ENCODE assay signal across 14 cellular contexts in genomic region chr3:43012189-43012588, GRCh38. TPM values are rescaled to one million over a fixed set of nuclear protein-coding genes. Genes with fewer than 3 reads are reported as not detected.
DNase-seq lines count a peak whose midpoint lies in the region; ATAC-seq and TF ChIP-seq lines count a peak whose summit lies in the region.
"Had no signal": no experiment of that assay in that cellular context is flagged by ENCODE, and none has a peak within 500 bp of the region (broad histone marks: within the 10 kb centered on the region; RNA-seq: fewer than 3 reads in every experiment).

No MANE protein-coding gene starts in this region.

- H3K27me3 Mint-ChIP-seq in CD8-positive, alpha-beta memory T cell = peaks cover 2 to 3% of the 10 kb centered on the region in 2 donors
- no peaks in the 10 kb centered on the region for H3K27me3 Mint-ChIP-seq in naive thymus-derived CD4-positive, alpha-beta T cell
- H3K27me3 Mint-ChIP-seq: CD4-positive, alpha-beta memory T cell had no signal

- no peak for TF ChIP-seq POLR2A in breast epithelium (IDR thresholded peaks at IDR 0.05)

- peak overlapping the region in 1 of 10 experiments; percentile 21; a peak in 1 of 20 replicates for H3K4me3 ChIP-seq in BLaER1 treated with 17β-estradiol and CSF1 and Interleukin-3, amounts not matched to agents 10 nM and 100 nM
- no peak overlapping the region for H3K4me3 ChIP-seq in CD8-positive, alpha-beta memory T cell (ENCODE audit: low read length)
- H3K4me3 ChIP-seq in OCI-LY3 (ENCODE audit: low read length) (no peak overlapping the region), colonic mucosa (no peak overlapping the region), breast epithelium (no peak overlapping the region)
- H3K4me3 ChIP-seq in naive thymus-derived CD4-positive, alpha-beta T cell (ENCODE audit: low read length) = no peak overlapping the region
- H3K4me3 ChIP-seq: GM23248 had no signal

- no peak overlapping the region for H3K4me3 Mint-ChIP-seq in CD8-positive, alpha-beta memory T cell
- H3K4me3 Mint-ChIP-seq in naive thymus-derived CD4-positive, alpha-beta T cell = no peak overlapping the region
- H3K4me3 Mint-ChIP-seq: CD4-positive, alpha-beta memory T cell had no signal

- no peak for ATAC-seq in naive thymus-derived CD4-positive, alpha-beta T cell

- no peaks in the 10 kb centered on the region for H3K27me3 ChIP-seq in BLaER1 treated with 17β-estradiol and CSF1 and Interleukin-3, amounts not matched to agents 10 nM and 100 nM
- no peaks in the 10 kb centered on the region for H3K27me3 ChIP-seq in CD8-positive, alpha-beta memory T cell (ENCODE audit: insufficient read depth, low read length, poor library complexity, severe bottlenecking)
- H3K27me3 ChIP-seq in OCI-LY3 (ENCODE audit: low read depth, low read length) (peaks cover 14% of the 10 kb centered on the region), colonic mucosa (no peaks in the 10 kb centered on the region), breast epithelium (no peaks in the 10 kb centered on the region)
- no peaks in the 10 kb centered on the region for H3K27me3 ChIP-seq in naive thymus-derived CD4-positive, alpha-beta T cell (ENCODE audit: control insufficient read depth in 2 of 2, insufficient read depth in 2 of 2, low read length in 2 of 2)

- CTCF ChIA-PET in CD8-positive, alpha-beta memory T cell (lab: Charles Lee) = no interaction called here
- CTCF ChIA-PET in naive thymus-derived CD4-positive, alpha-beta T cell (lab: Charles Lee) = no interaction called here

- no peaks in the 10 kb centered on the region for H3K79me2 ChIP-seq in OCI-LY3 (ENCODE audit: low read length)

- H3K36me3 ChIP-seq in BLaER1 treated with 17β-estradiol and CSF1 and Interleukin-3, amounts not matched to agents 10 nM and 100 nM = no peaks in the 10 kb centered on the region
- no peaks in the 10 kb centered on the region for H3K36me3 ChIP-seq in CD8-positive, alpha-beta memory T cell (ENCODE audit: insufficient read depth, low read length)
- peaks cover 12% of the 10 kb centered on the region for H3K36me3 ChIP-seq in OCI-LY3 (replicated peaks; ENCODE audit: low read depth, low read length)
- no peaks in the 10 kb centered on the region for H3K36me3 ChIP-seq in naive thymus-derived CD4-positive, alpha-beta T cell (ENCODE audit: control insufficient read depth in 2 of 3, insufficient read depth in 3 of 3, low read length in 3 of 3)
- H3K36me3 ChIP-seq in colonic mucosa = no peaks in the 10 kb centered on the region
- no peaks in the 10 kb centered on the region for H3K36me3 ChIP-seq in breast epithelium

- intact Hi-C loops in naive thymus-derived CD4-positive, alpha-beta T cell (cut with micrococcal nuclease) = no loop called here
- intact Hi-C loops in colonic mucosa (cut with DNase I) (no loop called here), breast epithelium (cut with DNase I; ENCODE audit: low total_unique reads) (no loop called here)

- POLR2A ChIA-PET in CD8-positive, alpha-beta memory T cell (lab: Charles Lee) = no interaction called here
- POLR2A ChIA-PET in naive thymus-derived CD4-positive, alpha-beta T cell (lab: Charles Lee) = interaction anchor here (1.0 kb wide), 1 partner anchor 12 kb away, joined by 4 read pairs; no protein-coding TSS in a partner anchor

- no peak overlapping the region for H3K4me2 ChIP-seq in BLaER1 treated with 17β-estradiol and CSF1 and Interleukin-3, amounts not matched to agents 10 nM and 100 nM
- no peak overlapping the region for H3K4me2 ChIP-seq in OCI-LY3 (ENCODE audit: low read length)

- peak in 2 of 5 donors; percentile 17 to 53 for DNase-seq in CD8-positive, alpha-beta memory T cell
- peak in 2 of 9 donors; percentile 19 to 20 for DNase-seq in naive thymus-derived CD4-positive, alpha-beta T cell
- DNase-seq in colonic mucosa (no peak), breast epithelium (ENCODE audit: low spot score in 2 of 2) (no peak), NOMO-1 treated with dmso at 0.1 percent for 144 hours (lab: John Stamatoyannopoulos, UW; ENCODE audit: unreplicated experiment) (no peak)
- DNase-seq: ACHN, C1 segment of cervical spinal cord, DMS53, GM23248, IMR-90 had no signal

- H3K27ac Mint-ChIP-seq in CD8-positive, alpha-beta memory T cell = no peak overlapping the region
- H3K27ac Mint-ChIP-seq in naive thymus-derived CD4-positive, alpha-beta T cell = no peak overlapping the region
- H3K27ac Mint-ChIP-seq: CD4-positive, alpha-beta memory T cell had no signal

- TF ChIP-seq CTCF in OCI-LY3 (IDR thresholded peaks at IDR 0.05; ENCODE audit: low read depth, low read length) (no peak), colonic mucosa (IDR thresholded peaks at IDR 0.05) (no peak), breast epithelium (IDR thresholded peaks at IDR 0.05) (no peak)

- peaks cover 0 to 40% (median 21%) of the 10 kb centered on the region in 10 experiments; a peak in 14 of 20 replicates for H3K4me1 ChIP-seq in BLaER1 treated with 17β-estradiol and CSF1 and Interleukin-3, amounts not matched to agents 10 nM and 100 nM
- peaks cover 30% of the 10 kb centered on the region for H3K4me1 ChIP-seq in CD8-positive, alpha-beta memory T cell (ENCODE audit: insufficient read depth, low read length)
- H3K4me1 ChIP-seq in OCI-LY3 (ENCODE audit: low read length) (no peaks in the 10 kb centered on the region), colonic mucosa (no peaks in the 10 kb centered on the region), breast epithelium (no peaks in the 10 kb centered on the region)
- peaks cover 5 to 34% of the 10 kb centered on the region in 2 donors for H3K4me1 ChIP-seq in naive thymus-derived CD4-positive, alpha-beta T cell (ENCODE audit: control insufficient read depth in 2 of 2, insufficient read depth in 2 of 2, low read length in 2 of 2)

- no peak overlapping the region for H3K9ac ChIP-seq in BLaER1 treated with 17β-estradiol and CSF1 and Interleukin-3, amounts not matched to agents 10 nM and 100 nM
- H3K9ac ChIP-seq in OCI-LY3 (ENCODE audit: low read length) = no peak overlapping the region
- no peak overlapping the region for H3K9ac ChIP-seq in colonic mucosa (ENCODE audit: low read depth in 2 of 2, low read length in 2 of 2)
- H3K9ac ChIP-seq: GM23248 had no signal

- no peaks in the 10 kb centered on the region for H3K4me1 Mint-ChIP-seq in CD8-positive, alpha-beta memory T cell
- H3K4me1 Mint-ChIP-seq in naive thymus-derived CD4-positive, alpha-beta T cell = peaks cover 0 to 30% (median 11%) of the 10 kb centered on the region in 7 donors

- H3K9me3 Mint-ChIP-seq in CD8-positive, alpha-beta memory T cell = peaks cover 0 to 6% (median 3%) of the 10 kb centered on the region in 5 donors
- H3K9me3 Mint-ChIP-seq in naive thymus-derived CD4-positive, alpha-beta T cell = peaks cover 0 to 4% (median 0%) of the 10 kb centered on the region in 11 donors
- H3K9me3 Mint-ChIP-seq: CD4-positive, alpha-beta memory T cell had no signal

- no peaks in the 10 kb centered on the region for H3K36me3 Mint-ChIP-seq in CD8-positive, alpha-beta memory T cell
- H3K36me3 Mint-ChIP-seq in naive thymus-derived CD4-positive, alpha-beta T cell = peaks cover 0 to 3% (median 0%) of the 10 kb centered on the region in 5 donors
- H3K36me3 Mint-ChIP-seq: CD4-positive, alpha-beta memory T cell had no signal

- H3K9me3 ChIP-seq in BLaER1 treated with 17β-estradiol and CSF1 and Interleukin-3, amounts not matched to agents 10 nM and 100 nM (replicated peaks in 1 of 11) = peaks cover 59 to 68% (median 60%) of the 10 kb centered on the region in 11 experiments
- peaks cover 57% of the 10 kb centered on the region for H3K9me3 ChIP-seq in CD8-positive, alpha-beta memory T cell (ENCODE audit: low read length)
- H3K9me3 ChIP-seq in OCI-LY3 (ENCODE audit: insufficient read depth, low read length) = peaks cover 25% of the 10 kb centered on the region; the same call in 1 of the 2 replicates
- H3K9me3 ChIP-seq in naive thymus-derived CD4-positive, alpha-beta T cell (ENCODE audit: control insufficient read depth in 2 of 3, low read length in 3 of 3) = peaks cover 38 to 59% (median 54%) of the 10 kb centered on the region in 3 experiments
- no peaks in the 10 kb centered on the region for H3K9me3 ChIP-seq in colonic mucosa
- H3K9me3 ChIP-seq in breast epithelium = no peaks in the 10 kb centered on the region

- H3K27ac ChIP-seq in BLaER1 treated with 17β-estradiol and CSF1 and Interleukin-3, amounts not matched to agents 10 nM and 100 nM = peak overlapping the region in 7 of 11 experiments; percentile 13 to 87 (median 41); a peak in 7 of 22 replicates
- peak overlapping the region; percentile 19 for H3K27ac ChIP-seq in CD8-positive, alpha-beta memory T cell (ENCODE audit: low read depth, low read length)
- H3K27ac ChIP-seq in OCI-LY3 (ENCODE audit: low read length) = no peak overlapping the region
- peak overlapping the region; percentile 23 for H3K27ac ChIP-seq in naive thymus-derived CD4-positive, alpha-beta T cell (ENCODE audit: low read depth, low read length)
- no peak overlapping the region for H3K27ac ChIP-seq in colonic mucosa
- no peak overlapping the region for H3K27ac ChIP-seq in breast epithelium
- H3K27ac ChIP-seq: GM23248 had no signal

- H4K20me1 ChIP-seq in BLaER1 treated with 17β-estradiol and CSF1 and Interleukin-3, amounts not matched to agents 10 nM and 100 nM = no peaks in the 10 kb centered on the region
- H4K20me1 ChIP-seq in OCI-LY3 (ENCODE audit: insufficient read depth, low read length) = no peaks in the 10 kb centered on the region

- H2AFZ ChIP-seq in OCI-LY3 (ENCODE audit: low read depth, low read length) = peak overlapping the region; percentile 56
- H2AFZ ChIP-seq: GM23248 had no signal

RNA-seq across cellular contexts. Expression of gene GASK1A, which starts 33.1 kb away (rescaled TPM):
- not detected for total RNA-seq in CD8-positive, alpha-beta memory T cell
- not detected for polyA plus RNA-seq in CD8-positive, alpha-beta memory T cell
- total RNA-seq in naive thymus-derived CD4-positive, alpha-beta T cell = under 1 TPM in 2 of 5 experiments, not detected in 3; 0.20 to 0.24 TPM
- under 1 TPM in 1 of 2 donors, not detected in 1; 0.21 TPM for polyA plus RNA-seq in naive thymus-derived CD4-positive, alpha-beta T cell
- 1 to 10 TPM; 1.3 to 2.2 TPM for total RNA-seq in colonic mucosa
- total RNA-seq in breast epithelium = 10 to 100 TPM; 10.1 to 22.6 (median 20.5) TPM
- total RNA-seq: A172; CD4-positive, alpha-beta memory T cell had no signal
- polyA plus RNA-seq: CD4-positive, alpha-beta memory T cell had no signal

Comparison
In these comparisons a context has a peak if more than half of its experiments do, and no peak if none do; other contexts are left out.
1. H3K27ac ChIP-seq: peak in BLaER1 treated with 17β-estradiol and CSF1 and Interleukin-3, amounts not matched to agents 10 nM and 100 nM (7 of 11), CD8-positive, alpha-beta memory T cell (single experiment) and naive thymus-derived CD4-positive, alpha-beta T cell (single experiment); none in OCI-LY3 (single experiment), colonic mucosa (single experiment) and breast epithelium (0 of 2).